In the genomic region with DNA sequence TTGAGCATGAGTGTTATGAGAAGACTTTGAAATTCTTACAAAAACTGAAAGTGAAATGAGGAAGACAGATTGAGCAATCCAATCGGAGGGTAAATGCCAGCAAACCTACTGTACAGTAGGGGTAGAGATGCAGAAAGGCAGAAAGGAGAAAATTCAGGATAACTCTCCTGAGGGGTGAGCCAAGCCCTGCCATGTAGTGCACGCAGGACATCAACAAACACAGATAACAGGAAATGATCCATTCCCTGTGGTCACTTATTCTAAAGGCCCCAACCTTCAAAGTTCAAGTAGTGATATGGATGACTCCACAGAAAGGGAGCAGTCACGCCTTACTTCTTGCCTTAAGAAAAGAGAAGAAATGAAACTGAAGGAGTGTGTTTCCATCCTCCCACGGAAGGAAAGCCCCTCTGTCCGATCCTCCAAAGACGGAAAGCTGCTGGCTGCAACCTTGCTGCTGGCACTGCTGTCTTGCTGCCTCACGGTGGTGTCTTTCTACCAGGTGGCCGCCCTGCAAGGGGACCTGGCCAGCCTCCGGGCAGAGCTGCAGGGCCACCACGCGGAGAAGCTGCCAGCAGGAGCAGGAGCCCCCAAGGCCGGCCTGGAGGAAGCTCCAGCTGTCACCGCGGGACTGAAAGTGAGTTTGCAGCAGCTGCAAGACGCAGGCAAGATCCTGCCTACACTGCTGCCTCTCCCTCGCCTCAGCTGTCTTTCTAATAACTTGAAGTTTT, we compare ENCODE assay signal across 7 cellular contexts. TPM values are rescaled to one million over a fixed set of nuclear protein-coding genes. Genes with fewer than 3 reads are reported as not detected.
DNase-seq lines count a peak whose midpoint lies in the region; ATAC-seq, FAIRE-seq and TF ChIP-seq lines count a peak whose summit lies in the region.

A gene with protein sequence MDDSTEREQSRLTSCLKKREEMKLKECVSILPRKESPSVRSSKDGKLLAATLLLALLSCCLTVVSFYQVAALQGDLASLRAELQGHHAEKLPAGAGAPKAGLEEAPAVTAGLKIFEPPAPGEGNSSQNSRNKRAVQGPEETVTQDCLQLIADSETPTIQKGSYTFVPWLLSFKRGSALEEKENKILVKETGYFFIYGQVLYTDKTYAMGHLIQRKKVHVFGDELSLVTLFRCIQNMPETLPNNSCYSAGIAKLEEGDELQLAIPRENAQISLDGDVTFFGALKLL (plus strand): TSS at position 118 of the 728 bp plus-strand sequence. CDS start 178 bp downstream, at position 296.

- DNase-seq in NOMO-1 treated with dmso at 0.1 percent for 144 hours (lab: John Stamatoyannopoulos, UW; ENCODE audit: unreplicated experiment): peak; percentile 86
- peak; percentile 16 for DNase-seq in activated T-helper 1 cell treated with Interleukin-2 at 50 U/mL for 16 hours (ENCODE audit: low read depth)
- DNase-seq in foreskin keratinocyte: no peak
- DNase-seq in pancreas: peak; percentile 40 to 79 (median 58)
- DNase-seq in vagina (ENCODE audit: extremely low spot score in 2 of 2): no peak

- intact Hi-C loops in pancreas (cut with DNase I) (no loop called here), vagina (cut with DNase I) (no loop called here)

- no peaks in the 10 kb centered on the region for H3K36me3 ChIP-seq in pancreas
- H3K36me3 ChIP-seq in vagina: no peaks in the 10 kb centered on the region

- ATAC-seq in GM18511 (IDR thresholded peaks at IDR 0.05; ENCODE audit: unreplicated experiment) (peak; percentile 78), HG02840 (IDR thresholded peaks at IDR 0.05; ENCODE audit: low FRiP score, unreplicated experiment) (peak; percentile 58), foreskin keratinocyte (peak; percentile 58), pancreas (peak; percentile 73 to 90 (median 86))

- H3K4me1 ChIP-seq in foreskin keratinocyte (peaks cover 3% of the 10 kb centered on the region), pancreas (peaks cover 0 to 12% (median 5%) of the 10 kb centered on the region in 3 donors), vagina (peaks cover 21% of the 10 kb centered on the region)

- H3K4me3 ChIP-seq in pancreas: peak within 1 kb of the TSS; percentile 3 to 50 (median 19)
- peak within 1 kb of the TSS; percentile 37 to 38 for H3K4me3 ChIP-seq in vagina

- no peaks in the 10 kb centered on the region for H3K27me3 ChIP-seq in foreskin keratinocyte
- H3K27me3 ChIP-seq in pancreas: no peaks in the 10 kb centered on the region
- no peaks in the 10 kb centered on the region for H3K27me3 ChIP-seq in vagina

- H3K27ac ChIP-seq in foreskin keratinocyte (no peak within 1 kb of the TSS), pancreas (peak within 1 kb of the TSS in 3 of 4 donors; percentile 30 to 61 (median 57)), vagina (peak within 1 kb of the TSS; percentile 64)

- H3K9me3 ChIP-seq in pancreas (no peaks in the 10 kb centered on the region), vagina (no peaks in the 10 kb centered on the region)

- 4 to 8% methylated on average over 16 of the region's 16 CpGs for WGBS in pancreas, 2 donors

- TF ChIP-seq POLR2A in vagina (IDR thresholded peaks at IDR 0.05): no peak

- TF ChIP-seq CTCF in foreskin keratinocyte (conservative IDR thresholded peaks at IDR 0.05): no peak
- no peak for TF ChIP-seq CTCF in pancreas (IDR thresholded peaks at IDR 0.05)
- TF ChIP-seq CTCF in vagina (IDR thresholded peaks at IDR 0.05): no peak

- no peak for FAIRE-seq in pancreas (lab: Jason Lieb, UNC)

RNA-seq across cellular contexts. Expression of the gene that starts here (rescaled TPM):
- total RNA-seq in foreskin keratinocyte (0.07 and 0.17 TPM in 2 replicates), pancreas (1 to 10 TPM in 3 of 6 donors, under 1 TPM in 3; 0.47 to 4.1 (median 1.3) TPM), vagina (not detected)
- polyA plus RNA-seq in foreskin keratinocyte (0.09 and 0.13 TPM in 2 replicates), pancreas (1 to 10 TPM; 1.6 to 2.2 TPM)

Comparison
In these comparisons a context has a peak if more than half of its experiments do, and no peak if none do; other contexts are left out.
1. Peak in ATAC-seq in foreskin keratinocyte; RNA of the gene not detected or under 1 TPM.
2. DNase-seq: peak in NOMO-1 treated with dmso at 0.1 percent for 144 hours (single experiment), activated T-helper 1 cell treated with Interleukin-2 at 50 U/mL for 16 hours (single experiment) and pancreas (6 of 6); none in foreskin keratinocyte (0 of 2) and vagina (0 of 2).
3. Peak in every context shown above with its lines, with median percentiles within 50 percentile points of each other: ATAC-seq.